ENCODE assay signal across 15 cellular contexts in the genomic region with DNA sequence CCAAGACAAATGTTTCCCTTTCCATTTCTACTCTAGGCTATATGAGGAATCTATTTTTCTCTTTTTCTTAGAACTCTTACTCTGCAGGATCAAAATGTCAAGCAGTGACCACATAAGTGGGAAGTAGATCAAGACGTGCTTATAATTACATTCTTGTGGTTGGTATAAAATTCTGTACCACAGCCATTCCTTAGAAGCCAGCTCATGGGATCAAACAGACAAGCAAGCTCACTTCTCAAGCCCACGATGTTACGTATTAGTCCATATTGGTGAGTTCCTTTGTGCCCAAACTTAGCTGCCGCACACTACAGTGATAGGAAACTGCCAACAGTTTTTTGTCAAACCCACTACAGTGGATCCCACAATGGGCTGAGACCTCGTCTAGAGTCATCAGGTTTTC. TPM values are rescaled to one million over a fixed set of nuclear protein-coding genes. Genes with fewer than 3 reads are reported as not detected.
A peak's percentile ranks its signal among the peaks of the same experiment; 100 is the strongest.
DNase-seq lines count a peak whose midpoint lies in the region; ATAC-seq, FAIRE-seq and TF ChIP-seq lines count a peak whose summit lies in the region.
"Had no signal": no experiment of that assay in that cellular context is flagged by ENCODE, and none has a peak within 500 bp of the region (broad histone marks: within the 10 kb centered on the region; RNA-seq: fewer than 3 reads in every experiment).

No MANE protein-coding gene starts in this region.

- no peaks in the 10 kb centered on the region for H3K36me3 ChIP-seq in keratinocyte (ENCODE audit: control insufficient read depth in 2 of 2, extremely low read depth in 1 of 2, insufficient read depth in 2 of 2, low read length in 2 of 2)
- H3K36me3 ChIP-seq: pancreas, vagina had no signal

- no peaks in the 10 kb centered on the region for H3K79me2 ChIP-seq in keratinocyte (ENCODE audit: control insufficient read depth, insufficient read depth, low read length)

- ATAC-seq in GM18502 (IDR thresholded peaks at IDR 0.05; ENCODE audit: poor library complexity, unreplicated experiment): no peak
- ATAC-seq in GM18867 (IDR thresholded peaks at IDR 0.05; ENCODE audit: unreplicated experiment): no peak
- ATAC-seq: pancreas, T-helper 17 cell had no signal

- H3K27ac ChIP-seq in keratinocyte (ENCODE audit: control insufficient read depth, insufficient read depth, low read length): no peak overlapping the region
- H3K27ac ChIP-seq: pancreas, vagina had no signal

- no peaks in the 10 kb centered on the region for H3K9me1 ChIP-seq in keratinocyte (ENCODE audit: control insufficient read depth, extremely low read depth, insufficient read depth, low read length)

- dilution Hi-C loops in keratinocyte (cut with MboI; ENCODE audit: extremely low pct_ligation_motif_present, low sequenced_read_pairs): no loop called here

- H3K4me2 ChIP-seq in keratinocyte (ENCODE audit: control insufficient read depth, extremely low read depth, insufficient read depth, low read depth, low read length): no peak overlapping the region

- no peak overlapping the region for H3K9ac ChIP-seq in keratinocyte (ENCODE audit: control insufficient read depth, extremely low read depth, insufficient read depth, low read length)

- no peak overlapping the region for H2AFZ ChIP-seq in keratinocyte (ENCODE audit: control insufficient read depth, low read length)

- no peaks in the 10 kb centered on the region for H3K27me3 ChIP-seq in keratinocyte (ENCODE audit: control insufficient read depth, extremely low read depth, insufficient read depth, low read length)
- H3K27me3 ChIP-seq: pancreas, vagina had no signal

- in situ Hi-C loops in astrocyte of the cerebellum (cut with HindIII; ENCODE audit: low sequenced_read_pairs): no loop called here

- H3K9me3 ChIP-seq in keratinocyte (ENCODE audit: control insufficient read depth, low read depth, low read length): no peaks in the 10 kb centered on the region
- H3K9me3 ChIP-seq: pancreas, vagina had no signal

- DNase-seq in AG08395 (ENCODE audit: low spot score) (peak; percentile 51), HS-27A (ENCODE audit: low read depth) (peak; percentile 36), astrocyte of the cerebellum (ENCODE audit: low read depth) (peak; percentile 65), keratinocyte (ENCODE audit: low read depth, low spot score) (no peak), germinal center (ENCODE audit: low spot score) (no peak)
- DNase-seq in activated CD4-positive, alpha-beta T cell treated with anti-CD3 and anti-CD28 coated beads, Interleukin-2, amount 50 U/mL, for 1 hour: no peak
- DNase-seq: activated CD4-positive, alpha-beta T cell treated with anti-CD3 and anti-CD28 coated beads, Interleukin-2, amount 10 ng/mL, durations not matched to agents 7 days and 5 days; mesendoderm; NCI-H2081; pancreas; T-helper 17 cell had no signal

- no peaks in the 10 kb centered on the region for H3K4me1 ChIP-seq in keratinocyte (ENCODE audit: control insufficient read depth, extremely low read depth, insufficient read depth, low read length)
- H3K4me1 ChIP-seq: pancreas, vagina had no signal

- H3K4me3 ChIP-seq in astrocyte of the cerebellum (ENCODE audit: low read depth, low read length): no peak overlapping the region
- H3K4me3 ChIP-seq in keratinocyte (ENCODE audit: control insufficient read depth in 2 of 3, extremely low read depth in 1 of 3, insufficient read depth in 2 of 3, low read depth in 1 of 3, low read length in 3 of 3): no peak overlapping the region
- H3K4me3 ChIP-seq: pancreas, vagina had no signal

- TF ChIP-seq CTCF in astrocyte of the cerebellum (IDR thresholded peaks at IDR 0.05; ENCODE audit: low read depth, low read length, missing control alignments) (no peak), keratinocyte (optimal IDR thresholded peaks at IDR 0.05 in 1 of 3, IDR thresholded peaks at IDR 0.05 in 1 of 3, conservative IDR thresholded peaks at IDR 0.05 in 1 of 3; ENCODE audit: extremely low read depth in 1 of 3, insufficient read depth in 2 of 3, low read length in 3 of 3) (no peak)

- FAIRE-seq in keratinocyte (lab: Jason Lieb, UNC): peak; percentile 17
- FAIRE-seq: G401.6, pancreas had no signal

- no peaks in the 10 kb centered on the region for H4K20me1 ChIP-seq in keratinocyte (ENCODE audit: control insufficient read depth, extremely low read depth, insufficient read depth, low read length)

RNA-seq across cellular contexts. Expression of a gene that starts 53.4 kb away (rescaled TPM):
- not detected in 3 replicates for polyA plus RNA-seq in keratinocyte
- polyA plus RNA-seq in keratinocyte (2011; ENCODE audit: low read depth): not detected
- not detected in 2 replicates for polyA plus RNA-seq in keratinocyte (2011; cell fraction: cytosol; rRNA removed)
- not detected in 2 replicates for polyA plus RNA-seq in keratinocyte (2011; cell fraction: nucleus; rRNA removed)
- polyA plus RNA-seq in keratinocyte (2012; ENCODE audit: low replicate concordance): not detected in 2 replicates
- not detected in 3 replicates for polyA minus RNA-seq in keratinocyte
- not detected for polyA minus RNA-seq in keratinocyte (2011; cell fraction: cytosol; rRNA and poly(A)+ RNA removed)
- not detected in 2 replicates for polyA minus RNA-seq in keratinocyte (2011; cell fraction: nucleus; rRNA and poly(A)+ RNA removed)
- polyA plus RNA-seq: pancreas had no signal

Comparison
In these comparisons a context has a peak if more than half of its experiments do, and no peak if none do; other contexts are left out.
1. DNase-seq: peak in AG08395 (single experiment), HS-27A (single experiment) and astrocyte of the cerebellum (single experiment); none in keratinocyte (single experiment), activated CD4-positive, alpha-beta T cell treated with anti-CD3 and anti-CD28 coated beads, Interleukin-2, amount 50 U/mL, for 1 hour (single experiment) and germinal center (single experiment).